Comparison of ENCODE assay signal across 11 cellular contexts in the genomic region with DNA sequence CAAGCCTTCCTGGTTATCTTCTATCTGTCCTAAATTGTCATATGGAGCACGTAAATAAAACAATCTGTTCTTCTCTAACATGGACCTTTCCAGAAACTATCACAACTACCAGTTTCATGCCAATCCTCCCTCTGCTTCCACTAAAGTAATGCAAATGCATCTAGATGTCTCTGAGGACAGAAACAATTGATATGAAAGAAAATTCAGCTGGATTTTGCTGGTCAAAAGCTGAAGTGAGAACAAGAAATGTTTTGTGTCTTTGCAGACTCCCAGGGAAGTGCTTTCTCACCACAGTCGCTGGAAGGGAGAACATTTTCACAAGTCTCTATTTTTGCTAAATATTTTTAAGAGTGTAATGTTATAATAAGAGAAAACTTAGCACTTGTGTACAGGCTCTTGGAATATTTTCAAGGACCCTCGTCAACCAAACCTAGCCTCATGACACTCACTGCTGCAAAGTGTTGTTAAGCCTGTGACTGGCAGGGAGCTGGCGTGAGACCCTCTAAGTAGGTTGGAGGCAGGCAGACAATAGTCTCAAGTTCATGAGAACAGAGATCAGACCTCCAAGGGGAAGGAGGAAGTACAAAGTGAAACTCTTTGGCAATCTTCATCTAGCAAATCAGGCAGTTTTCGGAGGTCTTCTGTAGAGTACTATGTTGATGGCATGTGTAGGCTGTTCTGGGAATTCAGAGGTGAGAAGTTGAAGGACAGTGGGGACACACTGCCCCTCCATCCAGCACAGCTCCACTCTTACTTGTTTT. TPM values are rescaled to one million over a fixed set of nuclear protein-coding genes. Genes with fewer than 3 reads are reported as not detected.
DNase-seq lines count a peak whose midpoint lies in the region; ATAC-seq and TF ChIP-seq lines count a peak whose summit lies in the region.
"Had no signal": no experiment of that assay in that cellular context is flagged by ENCODE, and none has a peak within 500 bp of the region (broad histone marks: within the 10 kb centered on the region; RNA-seq: fewer than 3 reads in every experiment).

No MANE protein-coding gene starts in this region.

- H4K20me1 ChIP-seq in GM23338 (replicated peaks; ENCODE audit: insufficient read depth) (no peaks in the 10 kb centered on the region), SK-N-SH (ENCODE audit: insufficient read depth) (no peaks in the 10 kb centered on the region)

- H3K27me3 ChIP-seq in GM23338 (ENCODE audit: insufficient read depth) = no peaks in the 10 kb centered on the region
- no peaks in the 10 kb centered on the region for H3K27me3 ChIP-seq in SK-N-SH (ENCODE audit: insufficient read depth)
- H3K27me3 ChIP-seq: foreskin keratinocyte, stomach had no signal

- DNase-seq in GM10248 (ENCODE audit: extremely low spot score) (peak; percentile 28), GM23338 (ENCODE audit: low spot score) (no peak), SKM-1 (lab: John Stamatoyannopoulos, UW; ENCODE audit: unreplicated experiment) (peak; percentile 66), mucosa of descending colon (no peak), activated gamma-delta T cell treated with Interleukin-2 at 50 U/mL for 16 hours (no peak), NCI-H2107 (lab: John Stamatoyannopoulos, UW) (no peak), SK-N-SH (no peak), posterior vena cava (ENCODE audit: low spot score) (no peak)
- DNase-seq: foreskin keratinocyte, posterior cingulate gyrus, stomach had no signal

- no peak for TF ChIP-seq EP300 in SK-N-SH (IDR thresholded peaks at IDR 0.05; ENCODE audit: borderline replicate concordance in 1 of 2, low read depth in 1 of 2, low read length in 1 of 2)

- peaks cover 2% of the 10 kb centered on the region; the same call in 1 of the 3 replicates for H3K4me1 Mint-ChIP-seq in GM23338

- H3K27me3 Mint-ChIP-seq in GM23338 (ENCODE audit: insufficient read depth, low read depth, poor library complexity) = no peaks in the 10 kb centered on the region

- no peak overlapping the region for H3K27ac ChIP-seq in GM23338 (ENCODE audit: low read depth)
- no peak overlapping the region for H3K27ac ChIP-seq in SK-N-SH (ENCODE audit: low read depth in 2 of 2, low read length in 1 of 2)
- H3K27ac ChIP-seq: foreskin keratinocyte had no signal

- H3K4me3 ChIP-seq in GM23338 = no peak overlapping the region
- no peak overlapping the region for H3K4me3 ChIP-seq in mucosa of descending colon
- H3K4me3 ChIP-seq in SK-N-SH (ENCODE audit: low read depth in 2 of 2, low read length in 1 of 2) = no peak overlapping the region
- H3K4me3 ChIP-seq: stomach had no signal

- intact Hi-C loops in mucosa of descending colon (cut with DNase I, micrococcal nuclease) = loop anchor here in 1 of 2 donors (10.0 kb wide), 1 partner anchor 188 kb away; no protein-coding TSS in a partner anchor
- intact Hi-C loops in posterior vena cava (cut with DNase I) = loop anchor here in 1 of 2 donors (10.0 kb wide), 1 partner anchor 292 kb away; a partner anchor contains a TSS

- H3K4me2 ChIP-seq in GM23338 = no peak overlapping the region
- H3K4me2 ChIP-seq in SK-N-SH = no peak overlapping the region

- H3K27ac Mint-ChIP-seq in GM23338 = no peak overlapping the region

- H3K36me3 Mint-ChIP-seq in GM23338 (ENCODE audit: low read depth) = no peaks in the 10 kb centered on the region

- H3K79me2 ChIP-seq in GM23338 (replicated peaks; ENCODE audit: insufficient read depth) (no peaks in the 10 kb centered on the region), SK-N-SH (ENCODE audit: insufficient read depth) (no peaks in the 10 kb centered on the region)

- no peaks in the 10 kb centered on the region for H3K9me2 ChIP-seq in GM23338 (ENCODE audit: insufficient read depth)
- H3K9me2 ChIP-seq in SK-N-SH = no peaks in the 10 kb centered on the region

- no peak for ATAC-seq in GM23338
- ATAC-seq in mucosa of descending colon = peak; percentile 11
- ATAC-seq: foreskin keratinocyte had no signal

- peaks cover 9% of the 10 kb centered on the region; the same call in 1 of the 2 replicates for H3K4me1 ChIP-seq in GM23338 (ENCODE audit: insufficient read depth)
- peaks cover 6% of the 10 kb centered on the region for H3K4me1 ChIP-seq in mucosa of descending colon (ENCODE audit: low read depth)
- H3K4me1 ChIP-seq in SK-N-SH (ENCODE audit: control insufficient read depth in 1 of 2, insufficient read depth in 2 of 2, low read depth in 1 of 2, low read length in 1 of 2) = peaks cover 4 to 9% of the 10 kb centered on the region in 2 experiments; a peak in 3 of 4 replicates

- WGBS in SK-N-SH (ENCODE audit: low lambda C conversion rate) = 92% methylated on average over 5 of the region's 5 CpGs

- H3K9me3 Mint-ChIP-seq in GM23338 = no peaks in the 10 kb centered on the region

- POLR2A ChIA-PET in GM10248 (lab: Yijun Ruan, JAX) (no interaction called here), SK-N-SH (lab: Yijun Ruan, JAX) (no interaction called here)

- H3K9me3 ChIP-seq in mucosa of descending colon = no peaks in the 10 kb centered on the region
- no peaks in the 10 kb centered on the region for H3K9me3 ChIP-seq in SK-N-SH
- H3K9me3 ChIP-seq: stomach had no signal

- no peak overlapping the region for H3K9ac ChIP-seq in SK-N-SH

- peak overlapping the region; percentile 6; the same call in 1 of the 2 replicates for H2AFZ ChIP-seq in GM23338
- H2AFZ ChIP-seq in SK-N-SH (ENCODE audit: low read depth) = no peak overlapping the region

- CTCF ChIA-PET in GM10248 (lab: Yijun Ruan, JAX) (interaction anchor here (0.7 to 7.5 kb wide), 10 partner anchors 10 to 345 kb away, joined by 3 to 71 read pairs (median 5); a partner anchor contains a TSS), SK-N-SH (lab: Yijun Ruan, JAX) (interaction anchor here (0.7 to 2.9 kb wide), 12 partner anchors 12 to 508 kb away, joined by 3 to 14 read pairs (median 4); no protein-coding TSS in a partner anchor)

- TF ChIP-seq CTCF in GM10248 (IDR thresholded peaks at IDR 0.05; ENCODE audit: control extremely low read depth, extremely low read depth, low read depth, missing control alignments) (no peak), GM23338 (conservative IDR thresholded peaks at IDR 0.05; ENCODE audit: low read depth in 2 of 2) (no peak), mucosa of descending colon (IDR thresholded peaks at IDR 0.05) (no peak), SK-N-SH (IDR thresholded peaks at IDR 0.05) (no peak)

- H3K36me3 ChIP-seq in GM23338 (ENCODE audit: insufficient read depth) (no peaks in the 10 kb centered on the region), mucosa of descending colon (ENCODE audit: low read depth) (no peaks in the 10 kb centered on the region), SK-N-SH (replicated peaks in 1 of 2; ENCODE audit: control insufficient read depth in 1 of 2, insufficient read depth in 2 of 2, low read length in 1 of 2) (no peaks in the 10 kb centered on the region)
- H3K36me3 ChIP-seq: stomach had no signal

- H3K4me3 Mint-ChIP-seq in GM23338 = no peak overlapping the region

- no peak for TF ChIP-seq RAD21 in SK-N-SH (IDR thresholded peaks at IDR 0.05; ENCODE audit: low read length)

- no peaks in the 10 kb centered on the region for H3F3A ChIP-seq in GM23338 (replicated peaks; ENCODE audit: low read depth)
- H3F3A ChIP-seq in SK-N-SH (replicated peaks; ENCODE audit: insufficient read depth) = no peaks in the 10 kb centered on the region

TF ChIP-seq in GM23338, 12 proteins besides CTCF, POLR2A, EP300 and RAD21 (continues in another document):
- TF ChIP-seq CREB1 (CRISPR knock-in tag; IDR thresholded peaks at IDR 0.05; ENCODE audit: low read depth) = no peak

TF ChIP-seq in SK-N-SH, 30 proteins besides CTCF, POLR2A, EP300 and RAD21 (continues in another document):
- TF ChIP-seq JUND (IDR thresholded peaks at IDR 0.05) = no peak
- TF ChIP-seq, protein P1, sequence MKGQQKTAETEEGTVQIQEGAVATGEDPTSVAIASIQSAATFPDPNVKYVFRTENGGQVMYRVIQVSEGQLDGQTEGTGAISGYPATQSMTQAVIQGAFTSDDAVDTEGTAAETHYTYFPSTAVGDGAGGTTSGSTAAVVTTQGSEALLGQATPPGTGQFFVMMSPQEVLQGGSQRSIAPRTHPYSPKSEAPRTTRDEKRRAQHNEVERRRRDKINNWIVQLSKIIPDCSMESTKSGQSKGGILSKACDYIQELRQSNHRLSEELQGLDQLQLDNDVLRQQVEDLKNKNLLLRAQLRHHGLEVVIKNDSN (IDR thresholded peaks at IDR 0.05; ENCODE audit: borderline replicate concordance, low read depth) = no peak
- TF ChIP-seq, protein P2, sequence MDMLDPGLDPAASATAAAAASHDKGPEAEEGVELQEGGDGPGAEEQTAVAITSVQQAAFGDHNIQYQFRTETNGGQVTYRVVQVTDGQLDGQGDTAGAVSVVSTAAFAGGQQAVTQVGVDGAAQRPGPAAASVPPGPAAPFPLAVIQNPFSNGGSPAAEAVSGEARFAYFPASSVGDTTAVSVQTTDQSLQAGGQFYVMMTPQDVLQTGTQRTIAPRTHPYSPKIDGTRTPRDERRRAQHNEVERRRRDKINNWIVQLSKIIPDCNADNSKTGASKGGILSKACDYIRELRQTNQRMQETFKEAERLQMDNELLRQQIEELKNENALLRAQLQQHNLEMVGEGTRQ (IDR thresholded peaks at IDR 0.05; ENCODE audit: borderline replicate concordance, low read depth, low read length) = no peak
- TF ChIP-seq, protein P3, sequence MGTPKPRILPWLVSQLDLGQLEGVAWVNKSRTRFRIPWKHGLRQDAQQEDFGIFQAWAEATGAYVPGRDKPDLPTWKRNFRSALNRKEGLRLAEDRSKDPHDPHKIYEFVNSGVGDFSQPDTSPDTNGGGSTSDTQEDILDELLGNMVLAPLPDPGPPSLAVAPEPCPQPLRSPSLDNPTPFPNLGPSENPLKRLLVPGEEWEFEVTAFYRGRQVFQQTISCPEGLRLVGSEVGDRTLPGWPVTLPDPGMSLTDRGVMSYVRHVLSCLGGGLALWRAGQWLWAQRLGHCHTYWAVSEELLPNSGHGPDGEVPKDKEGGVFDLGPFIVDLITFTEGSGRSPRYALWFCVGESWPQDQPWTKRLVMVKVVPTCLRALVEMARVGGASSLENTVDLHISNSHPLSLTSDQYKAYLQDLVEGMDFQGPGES (IDR thresholded peaks at IDR 0.05; ENCODE audit: low read depth, low read length) = no peak

RNA-seq across cellular contexts. Expression of a gene that starts 38.8 kb away (rescaled TPM):
- total RNA-seq in GM23338 (2014; rRNA removed; shearing (Covaris generic)) = not detected in 2 replicates
- polyA plus RNA-seq in GM23338 (2016; fragmentation: Nextera tagmentation; extraction: Ambion mirVana) (not detected in 2 replicates), SK-N-SH (2012; rRNA removed) (0.03 TPM in 1 of 2 replicates, not detected in the other)
- total RNA-seq in mucosa of descending colon (1 to 10 TPM in 1 of 3 donors, under 1 TPM in 1, not detected in 1; 0.87 to 1.0 TPM), posterior vena cava (not detected)
- polyA plus RNA-seq in SK-N-SH (2012; cell fraction: cytosol; rRNA removed) = 0.03 TPM in 1 of 2 replicates, not detected in the other
- 0.11 TPM in 1 of 2 replicates, not detected in the other for polyA plus RNA-seq in SK-N-SH (2012; cell fraction: nucleus; rRNA removed)
- total RNA-seq: foreskin keratinocyte, stomach had no signal
- polyA plus RNA-seq: foreskin keratinocyte had no signal

RNA-seq across cellular contexts. Expression of a gene that starts 42.0 kb away (rescaled TPM):
- 56.4 and 62.6 TPM in 2 replicates for total RNA-seq in GM23338 (2014; rRNA removed; shearing (Covaris generic))
- polyA plus RNA-seq in GM23338 (2016; fragmentation: Nextera tagmentation; extraction: Ambion mirVana) (57.1 and 58.9 TPM in 2 replicates), SK-N-SH (2012; rRNA removed) (22.6 and 27.1 TPM in 2 replicates)
- total RNA-seq in mucosa of descending colon (10 to 100 TPM; 24.3 to 28.8 (median 25.8) TPM), posterior vena cava (10 to 100 TPM; 23.2 to 27.3 TPM)
- polyA plus RNA-seq in SK-N-SH (2012; cell fraction: cytosol; rRNA removed) = 34.6 and 45.8 TPM in 2 replicates
- 8.4 and 17.0 TPM in 2 replicates for polyA plus RNA-seq in SK-N-SH (2012; cell fraction: nucleus; rRNA removed)

Comparison
In these comparisons a context has a peak if more than half of its experiments do, and no peak if none do; other contexts are left out.
1. DNase-seq: peak in GM10248 (single experiment) and SKM-1 (single experiment); none in GM23338 (single experiment), mucosa of descending colon (0 of 3), activated gamma-delta T cell treated with Interleukin-2 at 50 U/mL for 16 hours (single experiment), NCI-H2107 (single experiment), SK-N-SH (single experiment) and posterior vena cava (single experiment).